ENCODE assay signal across 6 cellular contexts in the genomic region with DNA sequence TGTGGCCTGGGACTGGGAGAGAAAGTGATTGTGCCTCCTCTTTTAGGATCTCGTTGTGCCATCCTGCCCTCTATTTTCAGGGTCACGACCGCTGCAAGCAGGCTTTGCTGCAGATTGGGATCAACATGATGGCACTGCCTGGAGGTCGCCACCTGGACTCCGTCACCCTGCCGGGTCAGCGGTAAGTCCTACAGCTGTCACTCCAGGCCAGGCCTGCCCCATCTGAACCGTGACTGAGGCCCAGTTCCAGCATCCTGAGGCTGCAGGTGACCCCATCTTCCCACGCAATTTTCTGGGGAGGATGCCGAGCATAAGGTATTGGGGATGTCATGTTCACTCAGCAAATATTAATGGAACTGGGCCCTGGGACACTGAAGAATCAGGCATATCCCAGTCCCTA. TPM values are rescaled to one million over a fixed set of nuclear protein-coding genes. Genes with fewer than 3 reads are reported as not detected.
"Had no signal": no experiment of that assay in that cellular context is flagged by ENCODE, and none has a peak within 500 bp of the region (broad histone marks: within the 10 kb centered on the region; RNA-seq: fewer than 3 reads in every experiment).

No MANE protein-coding gene starts in this region.

- H3K9me3 Mint-ChIP-seq: IgD-negative memory B cell had no signal

- H3K27ac ChIP-seq: HL-60 had no signal

- H3K36me3 Mint-ChIP-seq: IgD-negative memory B cell had no signal

- ATAC-seq: HepG2, K562 had no signal

- DNase-seq: IMR-90, KBM-7 had no signal

- H3K27ac Mint-ChIP-seq: IgD-negative memory B cell had no signal

- H3K4me3 ChIP-seq: K562 had no signal

RNA-seq across cellular contexts. Expression of a gene that starts 34.3 kb away (rescaled TPM):
- total RNA-seq: HepG2, K562 had no signal
- polyA plus RNA-seq: K562 had no signal
